Comparison of ENCODE assay signal across 8 cellular contexts in genomic region chr1:44406761-44407429, GRCh38. TPM values are rescaled to one million over a fixed set of nuclear protein-coding genes. Genes with fewer than 3 reads are reported as not detected.
DNase-seq lines count a peak whose midpoint lies in the region; ATAC-seq and TF ChIP-seq lines count a peak whose summit lies in the region.

No MANE protein-coding gene starts in this region.

- intact Hi-C loops in breast epithelium (cut with DNase I; ENCODE audit: low total_unique reads) (no loop called here), mucosa of descending colon (cut with DNase I, micrococcal nuclease) (no loop called here), vagina (cut with DNase I) (no loop called here)

- H3K36me3 ChIP-seq in breast epithelium (no peaks in the 10 kb centered on the region), mucosa of descending colon (ENCODE audit: low read depth) (no peaks in the 10 kb centered on the region), vagina (no peaks in the 10 kb centered on the region)

- H3K4me3 ChIP-seq in breast epithelium (peak overlapping the region; percentile 42 to 66 (median 45)), mucosa of descending colon (no peak overlapping the region), vagina (peak overlapping the region; percentile 29 to 36)

- H3K4me1 ChIP-seq in breast epithelium (peaks cover 7 to 14% of the 10 kb centered on the region in 2 donors), mucosa of descending colon (ENCODE audit: low read depth) (peaks cover 26% of the 10 kb centered on the region), vagina (peaks cover 42% of the 10 kb centered on the region)

- no peak for DNase-seq in activated naive CD4-positive, alpha-beta T cell (lab: John Stamatoyannopoulos, UW)
- DNase-seq in breast epithelium (ENCODE audit: low spot score in 2 of 2) (no peak), mucosa of descending colon (peak in 1 of 3 donors; percentile 26), vagina (ENCODE audit: extremely low spot score in 2 of 2) (no peak), OCI-M1 (lab: John Stamatoyannopoulos, UW) (no peak), HuH-7.5 (ENCODE audit: low spot score) (no peak)

- peak overlapping the region; percentile 88 for H3K4me3 Mint-ChIP-seq in activated naive CD4-positive, alpha-beta T cell treated with anti-CD3 and anti-CD28 coated beads, Interleukin-2, amount 50 U/mL, for 24 hours

- peaks cover 2% of the 10 kb centered on the region for H3K36me3 Mint-ChIP-seq in activated naive CD4-positive, alpha-beta T cell treated with anti-CD3 and anti-CD28 coated beads, Interleukin-2, amount 50 U/mL, for 24 hours

- H3K27ac Mint-ChIP-seq in activated naive CD4-positive, alpha-beta T cell treated with anti-CD3 and anti-CD28 coated beads, Interleukin-2, amount 50 U/mL, for 24 hours: no peak overlapping the region

- peaks cover 31% of the 10 kb centered on the region for H3K4me1 Mint-ChIP-seq in activated naive CD4-positive, alpha-beta T cell treated with anti-CD3 and anti-CD28 coated beads, Interleukin-2, amount 50 U/mL, for 24 hours

- no peak for TF ChIP-seq POLR2A in breast epithelium (IDR thresholded peaks at IDR 0.05)
- TF ChIP-seq POLR2A in vagina (IDR thresholded peaks at IDR 0.05): no peak

- no peaks in the 10 kb centered on the region for H3K9me3 Mint-ChIP-seq in activated naive CD4-positive, alpha-beta T cell treated with anti-CD3 and anti-CD28 coated beads, Interleukin-2, amount 50 U/mL, for 24 hours

- H3K27me3 Mint-ChIP-seq in activated naive CD4-positive, alpha-beta T cell treated with anti-CD3 and anti-CD28 coated beads, Interleukin-2, amount 50 U/mL, for 24 hours: peaks cover 37% of the 10 kb centered on the region

- H3K27me3 ChIP-seq in breast epithelium (peaks cover 4 to 95% of the 10 kb centered on the region in 2 donors), vagina (peaks cover 24% of the 10 kb centered on the region)

- ATAC-seq in mucosa of descending colon (peak; percentile 11), HG03139 (IDR thresholded peaks at IDR 0.05; ENCODE audit: unreplicated experiment) (no peak)

- H3K9me3 ChIP-seq in breast epithelium: no peaks in the 10 kb centered on the region
- H3K9me3 ChIP-seq in mucosa of descending colon: no peaks in the 10 kb centered on the region
- H3K9me3 ChIP-seq in vagina: no peaks in the 10 kb centered on the region

- H3K27ac ChIP-seq in breast epithelium: no peak overlapping the region
- H3K27ac ChIP-seq in vagina: no peak overlapping the region

- TF ChIP-seq CTCF in breast epithelium (IDR thresholded peaks at IDR 0.05): no peak
- TF ChIP-seq CTCF in mucosa of descending colon (IDR thresholded peaks at IDR 0.05): no peak
- no peak for TF ChIP-seq CTCF in vagina (IDR thresholded peaks at IDR 0.05)

RNA-seq across cellular contexts. Expression of gene RNF220, which starts 1.8 kb away (rescaled TPM):
- total RNA-seq in breast epithelium (100 to 1,000 TPM in 1 of 3 donors, 10 to 100 TPM in 2; 90.4 to 110 (median 93.4) TPM), mucosa of descending colon (10 to 100 TPM; 61.9 to 83.9 (median 72.7) TPM), vagina (52.5 TPM)

RNA-seq across cellular contexts. Expression of gene ERI3, which starts 51.8 kb away (rescaled TPM):
- total RNA-seq in breast epithelium: 10 to 100 TPM; 35.8 to 49.2 (median 41.1) TPM
- total RNA-seq in mucosa of descending colon: 10 to 100 TPM; 35.6 to 42.1 (median 36.4) TPM
- total RNA-seq in vagina: 39.3 TPM
